In genomic region chr4:152083348-152083747, GRCh38 we compare ENCODE assay signal across 38 cellular contexts.
"Had no signal": no experiment of that assay in that cellular context is flagged by ENCODE, and none has a peak within 500 bp of the region (broad histone marks: within the 10 kb centered on the region; RNA-seq: fewer than 3 reads in every experiment).

No MANE protein-coding gene starts in this region.

- H3K9me3 Mint-ChIP-seq: activated CD4-positive, alpha-beta memory T cell treated with anti-CD3 and anti-CD28 coated beads, Interleukin-2, amount 10 ng/mL, durations not matched to agents 7 days and 5 days; activated naive CD8-positive, alpha-beta T cell treated with anti-CD3 and anti-CD28 coated beads for 36 hours; activated T-cell treated with anti-CD3 and anti-CD28 coated beads, Interleukin-2, amount 50 U/mL, for 72 hours; activated T-helper 17 cell treated with anti-CD3 and anti-CD28 coated beads, Interleukin-2, amount 50 U/mL, for 72 hours; T-cell had no signal

- H3K4me1 ChIP-seq: ascending aorta, Peyer's patch, SJSA1 had no signal

- H3K9me3 ChIP-seq: ascending aorta, MG63, Peyer's patch, SJSA1, SK-N-SH had no signal

- ATAC-seq: activated T-cell treated with anti-CD3 and anti-CD28 coated beads, Interleukin-2, amount 50 U/mL, for 72 hours; activated T-helper 17 cell treated with anti-CD3 and anti-CD28 coated beads, Interleukin-2, amount 50 U/mL, for 72 hours; PC-3; T-cell had no signal

- H3K27me3 ChIP-seq: ascending aorta, cardiac muscle cell, MG63, Peyer's patch, SJSA1 had no signal

- H3K4me3 Mint-ChIP-seq: activated B cell treated with CpG ODN at 0.5 μM for 24 hours; activated CD4-positive, alpha-beta memory T cell treated with anti-CD3 and anti-CD28 coated beads, Interleukin-2, amount 10 ng/mL, durations not matched to agents 7 days and 5 days; activated naive CD8-positive, alpha-beta T cell treated with anti-CD3 and anti-CD28 coated beads for 36 hours; activated T-helper 17 cell treated with anti-CD3 and anti-CD28 coated beads, Interleukin-2, amount 50 U/mL, for 72 hours; T-cell had no signal

- H3K27ac ChIP-seq: ascending aorta, cardiac muscle cell, Peyer's patch, SJSA1, VCaP had no signal

- H3K27ac Mint-ChIP-seq: activated B cell treated with CpG ODN at 0.5 μM for 24 hours; activated CD4-positive, alpha-beta memory T cell treated with anti-CD3 and anti-CD28 coated beads, Interleukin-2, amount 10 ng/mL, durations not matched to agents 7 days and 5 days; activated naive CD8-positive, alpha-beta T cell treated with anti-CD3 and anti-CD28 coated beads for 36 hours; activated T-cell treated with anti-CD3 and anti-CD28 coated beads, Interleukin-2, amount 50 U/mL, for 72 hours; activated T-helper 17 cell treated with anti-CD3 and anti-CD28 coated beads, Interleukin-2, amount 50 U/mL, for 72 hours; T-cell had no signal

- H3K27me3 Mint-ChIP-seq: activated CD4-positive, alpha-beta memory T cell treated with anti-CD3 and anti-CD28 coated beads, Interleukin-2, amount 10 ng/mL, durations not matched to agents 7 days and 5 days; activated naive CD8-positive, alpha-beta T cell treated with anti-CD3 and anti-CD28 coated beads for 36 hours; activated T-helper 17 cell treated with anti-CD3 and anti-CD28 coated beads, Interleukin-2, amount 50 U/mL, for 72 hours; T-cell had no signal

- H3K36me3 Mint-ChIP-seq: activated naive CD8-positive, alpha-beta T cell treated with anti-CD3 and anti-CD28 coated beads for 36 hours; T-cell had no signal

- H3K9ac ChIP-seq: SK-N-SH had no signal

- H3K4me3 ChIP-seq: ascending aorta, cardiac muscle cell, MG63, Peyer's patch, SJSA1 had no signal

- H3K4me2 ChIP-seq: SK-N-SH had no signal

- H3K36me3 ChIP-seq: ascending aorta, cardiac muscle cell, MG63, Peyer's patch, SJSA1 had no signal

- DNase-seq: activated B cell treated with CpG ODN at 0.5 μM for 24 hours; activated CD4-positive, alpha-beta memory T cell treated with anti-CD3 and anti-CD28 coated beads, Interleukin-2, amount 10 ng/mL, durations not matched to agents 7 days and 5 days; activated CD4-positive, alpha-beta T cell treated with anti-CD3 and anti-CD28 coated beads for 1 hour; activated CD4-positive, alpha-beta T cell treated with anti-CD3 and anti-CD28 coated beads for 48 hours; activated effector memory CD4-positive, alpha-beta T cell treated with anti-CD3 and anti-CD28 coated beads, Interleukin-2, amount 50 U/mL, for 16 hours; activated naive CD4-positive, alpha-beta T cell; activated naive CD4-positive, alpha-beta T cell treated with anti-CD3 and anti-CD28 coated beads, Interleukin-2, amount 50 U/mL, for 16 hours; activated naive CD8-positive, alpha-beta T cell treated with anti-CD3 and anti-CD28 coated beads for 36 hours; activated T-cell treated with anti-CD3 and anti-CD28 coated beads, Interleukin-2, amount 50 U/mL, for 1 hour; activated T-cell treated with anti-CD3 and anti-CD28 coated beads, Interleukin-2, amount 50 U/mL, for 72 hours; amniotic stem cell; Kasumi-1; KBM-7; MG63; NCI-H1048; NCI-H1105 treated with DMSO at 0.1 percent for 48 hours; NCI-H1436; NCI-H1694; NCI-H1930; NCI-H2081 treated with DMSO at 0.1 percent for 48 hours; NCI-H226; NCI-H446 treated with DMSO at 0.1 percent for 48 hours; NCI-H524 treated with DMSO at 0.1 percent for 48 hours; NCI-H748 treated with DMSO at 0.1 percent for 48 hours; NK-92 treated with Interleukin-12 subunit alpha and Interleukin-12 subunit beta, amount 100 ng/mL, for 24 hours; PC-3; Peyer's patch; RPMI8226; SHP77 treated with DMSO at 0.1 percent for 48 hours; SK-N-SH; T-cell; T-helper 2 cell; T-helper 9 cell had no signal
